Comparison of ENCODE assay signal across 14 cellular contexts in the genomic region with DNA sequence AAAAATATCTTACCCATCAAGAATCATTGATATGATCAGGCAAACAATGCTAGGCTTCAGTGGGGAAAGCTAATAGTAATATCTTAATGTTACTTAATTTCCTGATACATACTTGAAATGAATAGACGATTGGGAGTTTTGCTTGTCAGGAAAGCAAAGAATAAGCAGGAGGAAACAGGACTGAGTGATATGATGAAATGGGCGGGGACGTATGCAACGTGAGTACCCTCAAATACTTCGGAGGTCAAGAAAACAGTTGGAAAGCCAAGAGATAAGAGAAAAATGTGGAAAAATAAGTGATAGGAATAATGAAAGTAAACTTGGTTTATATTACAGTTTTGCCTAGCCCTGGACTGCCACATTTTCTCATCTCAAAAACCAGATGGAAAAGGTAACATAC. TPM values are rescaled to one million over a fixed set of nuclear protein-coding genes. Genes with fewer than 3 reads are reported as not detected.
A peak's percentile ranks its signal among the peaks of the same experiment; 100 is the strongest.
DNase-seq lines count a peak whose midpoint lies in the region; ATAC-seq and TF ChIP-seq lines count a peak whose summit lies in the region.
"Had no signal": no experiment of that assay in that cellular context is flagged by ENCODE, and none has a peak within 500 bp of the region (broad histone marks: within the 10 kb centered on the region; RNA-seq: fewer than 3 reads in every experiment).

No MANE protein-coding gene starts in this region.

- H3K4me1 ChIP-seq in right cardiac atrium (ENCODE audit: control insufficient read depth, insufficient read depth, low read length): no peaks in the 10 kb centered on the region
- H3K4me1 ChIP-seq in left ventricle myocardium inferior: no peaks in the 10 kb centered on the region
- H3K4me1 ChIP-seq: BLaER1 treated with 17β-estradiol and CSF1 and Interleukin-3, amounts not matched to agents 10 nM and 100 nM had no signal

- no peak overlapping the region for H3K4me3 ChIP-seq in right cardiac atrium (ENCODE audit: low read length)
- H3K4me3 ChIP-seq in left ventricle myocardium inferior: no peak overlapping the region
- H3K4me3 ChIP-seq: BLaER1 treated with 17β-estradiol and CSF1 and Interleukin-3, amounts not matched to agents 10 nM and 100 nM had no signal

- ATAC-seq in right cardiac atrium (peak; percentile 72 to 89), HG03442 (IDR thresholded peaks at IDR 0.05; ENCODE audit: unreplicated experiment) (no peak)

- WGBS in right cardiac atrium: 38% methylated on average over 5 of the region's 5 CpGs

- intact Hi-C loops in right cardiac atrium (cut with DNase I): no loop called here
- intact Hi-C loops in left ventricle myocardium inferior (cut with micrococcal nuclease): no loop called here

- no peaks in the 10 kb centered on the region for H3K9me3 ChIP-seq in right cardiac atrium (ENCODE audit: control insufficient read depth, low read length)
- no peaks in the 10 kb centered on the region for H3K9me3 ChIP-seq in left ventricle myocardium inferior (replicated peaks)
- H3K9me3 ChIP-seq: BLaER1 treated with 17β-estradiol and CSF1 and Interleukin-3, amounts not matched to agents 10 nM and 100 nM had no signal

- H3K36me3 ChIP-seq in left ventricle myocardium inferior: peaks cover 28% of the 10 kb centered on the region
- H3K36me3 ChIP-seq: BLaER1 treated with 17β-estradiol and CSF1 and Interleukin-3, amounts not matched to agents 10 nM and 100 nM had no signal

- H3K27ac ChIP-seq in right cardiac atrium (ENCODE audit: low read length) (no peak overlapping the region), left ventricle myocardium inferior (replicated peaks) (no peak overlapping the region)
- H3K27ac ChIP-seq: BLaER1 treated with 17β-estradiol and CSF1 and Interleukin-3, amounts not matched to agents 10 nM and 100 nM had no signal

- H3K27me3 ChIP-seq in right cardiac atrium (ENCODE audit: control insufficient read depth, insufficient read depth) (no peaks in the 10 kb centered on the region), left ventricle myocardium inferior (ENCODE audit: low read depth) (no peaks in the 10 kb centered on the region)
- H3K27me3 ChIP-seq: BLaER1 treated with 17β-estradiol and CSF1 and Interleukin-3, amounts not matched to agents 10 nM and 100 nM had no signal

- TF ChIP-seq CTCF in left ventricle myocardium inferior (IDR thresholded peaks at IDR 0.05; ENCODE audit: borderline replicate concordance): no peak

- DNase-seq in right cardiac atrium (no peak), left ventricle myocardium inferior (no peak), dermis blood vessel endothelial cell (peak; percentile 46), lung microvascular endothelial cell (ENCODE audit: low read depth in 2 of 2) (peak; percentile 5 to 39), SHP77 treated with DMSO at 0.1 percent for 48 hours (lab: John Stamatoyannopoulos, UW) (no peak), 8988T (no peak), kidney tubule cell (ENCODE audit: low spot score) (no peak)
- DNase-seq: ACHN; CD4-positive, CD25-positive, alpha-beta regulatory T cell; DMS 273 treated with DMSO at 0.1 percent for 48 hours; HCEC 1CT; HFFc6 had no signal

RNA-seq across cellular contexts. Expression of gene METTL25, which starts 49.2 kb away (rescaled TPM):
- 10 to 100 TPM; 12.2 to 20.5 (median 19.7) TPM for total RNA-seq in right cardiac atrium
- 4.1 TPM for polyA plus RNA-seq in right cardiac atrium
- total RNA-seq in left ventricle myocardium inferior: 15.8 TPM
- total RNA-seq in dermis blood vessel endothelial cell: 7.7 and 14.6 TPM in 2 replicates
- total RNA-seq in lung microvascular endothelial cell: 8.1 and 15.7 TPM in 2 replicates

RNA-seq across cellular contexts. Expression of gene CCDC59, which starts 49.3 kb away (rescaled TPM):
- total RNA-seq in right cardiac atrium: 10 to 100 TPM; 24.2 to 34.1 (median 29.8) TPM
- 45.1 TPM for polyA plus RNA-seq in right cardiac atrium
- 27.9 TPM for total RNA-seq in left ventricle myocardium inferior
- 62.5 and 68.0 TPM in 2 replicates for total RNA-seq in dermis blood vessel endothelial cell
- total RNA-seq in lung microvascular endothelial cell: 25.1 and 31.5 TPM in 2 replicates

Comparison
In these comparisons a context has a peak if more than half of its experiments do, and no peak if none do; other contexts are left out.
1. DNase-seq: peak in dermis blood vessel endothelial cell (single experiment) and lung microvascular endothelial cell (2 of 2); none in right cardiac atrium (0 of 3), left ventricle myocardium inferior (single experiment), SHP77 treated with DMSO at 0.1 percent for 48 hours (single experiment), 8988T (single experiment) and kidney tubule cell (single experiment).